ENCODE assay signal across 8 cellular contexts in genomic region chr19:12163841-12164240, GRCh38. TPM values are rescaled to one million over a fixed set of nuclear protein-coding genes. Genes with fewer than 3 reads are reported as not detected.
DNase-seq lines count a peak whose midpoint lies in the region; ATAC-seq and TF ChIP-seq lines count a peak whose summit lies in the region.

No MANE protein-coding gene starts in this region.

- intact Hi-C loops in posterior cingulate gyrus (cut with DNase I), result loop anchor here (1.0 kb wide), 1 partner anchor 130 kb away; the partner anchor contains the start of gene ZNF44

- no peaks in the 10 kb centered on the region for H3K27me3 Mint-ChIP-seq in chondrocyte (ENCODE audit: low read depth)

- H3K36me3 ChIP-seq in BLaER1 treated with 17β-estradiol and CSF1 and Interleukin-3, amounts not matched to agents 10 nM and 100 nM, result peaks cover 25 to 47% (median 38%) of the 10 kb centered on the region in 11 experiments

- peaks cover 8 to 53% (median 16%) of the 10 kb centered on the region in 11 experiments for H3K9me3 ChIP-seq in BLaER1 treated with 17β-estradiol and CSF1 and Interleukin-3, amounts not matched to agents 10 nM and 100 nM (replicated peaks in 1 of 11)

- ATAC-seq in GM19395 (IDR thresholded peaks at IDR 0.05; ENCODE audit: unreplicated experiment), result no peak

- DNase-seq in Kasumi-1 (lab: John Stamatoyannopoulos, UW), result peak; percentile 13 to 43
- no peak for DNase-seq in chondrocyte (ENCODE audit: low spot score)
- DNase-seq in myocyte (ENCODE audit: low read depth), result peak; percentile 17
- DNase-seq in medulla oblongata (ENCODE audit: extremely low spot score), result no peak
- DNase-seq in cortex of kidney (lab: John Stamatoyannopoulos, UW), result no peak
- no peak for DNase-seq in posterior cingulate gyrus

- peak overlapping the region; percentile 93 to 99 (median 97) for H3K9ac ChIP-seq in BLaER1 treated with 17β-estradiol and CSF1 and Interleukin-3, amounts not matched to agents 10 nM and 100 nM

- H3K4me3 ChIP-seq in BLaER1 treated with 17β-estradiol and CSF1 and Interleukin-3, amounts not matched to agents 10 nM and 100 nM, result peak overlapping the region; percentile 82 to 99 (median 91)

- TF ChIP-seq CTCF in chondrocyte (IDR thresholded peaks at IDR 0.05), result peak; percentile 12

- H3K4me2 ChIP-seq in BLaER1 treated with 17β-estradiol and CSF1 and Interleukin-3, amounts not matched to agents 10 nM and 100 nM, result peak overlapping the region; percentile 85 to 96 (median 91)

- H3K4me1 ChIP-seq in BLaER1 treated with 17β-estradiol and CSF1 and Interleukin-3, amounts not matched to agents 10 nM and 100 nM, result peaks cover 20 to 40% (median 27%) of the 10 kb centered on the region in 10 experiments

- no peaks in the 10 kb centered on the region for H3K9me3 Mint-ChIP-seq in chondrocyte (ENCODE audit: low read depth)

- peak overlapping the region; percentile 89 for H3K4me3 Mint-ChIP-seq in chondrocyte (ENCODE audit: unreplicated experiment)

- H3K4me1 Mint-ChIP-seq in chondrocyte (ENCODE audit: low read depth), result peaks cover 41% of the 10 kb centered on the region

- H3K36me3 Mint-ChIP-seq in chondrocyte (ENCODE audit: low read depth), result no peaks in the 10 kb centered on the region

- H3K27me3 ChIP-seq in BLaER1 treated with 17β-estradiol and CSF1 and Interleukin-3, amounts not matched to agents 10 nM and 100 nM, result no peaks in the 10 kb centered on the region

- peak overlapping the region; percentile 100 for H3K27ac Mint-ChIP-seq in chondrocyte (ENCODE audit: unreplicated experiment)

- peaks cover 0 to 48% (median 22%) of the 10 kb centered on the region in 11 experiments; a peak in 14 of 22 replicates for H4K20me1 ChIP-seq in BLaER1 treated with 17β-estradiol and CSF1 and Interleukin-3, amounts not matched to agents 10 nM and 100 nM

- peak overlapping the region; percentile 94 to 98 (median 96) for H3K27ac ChIP-seq in BLaER1 treated with 17β-estradiol and CSF1 and Interleukin-3, amounts not matched to agents 10 nM and 100 nM

RNA-seq across cellular contexts. Expression of gene ZNF136, which starts 0.9 kb away (rescaled TPM):
- 6.9 to 9.5 TPM (median 7.1 TPM) in 3 replicates for total RNA-seq in chondrocyte
- 5.1 and 6.9 TPM in 2 replicates for total RNA-seq in myocyte
- polyA plus RNA-seq in myocyte (2012), result 2.2 TPM

RNA-seq across cellular contexts. Expression of gene ZNF625, which starts 7.3 kb away (rescaled TPM):
- total RNA-seq in chondrocyte, result 11.5 to 12.1 TPM (median 12.1 TPM) in 3 replicates
- 6.3 and 9.5 TPM in 2 replicates for total RNA-seq in myocyte
- 3.8 TPM for polyA plus RNA-seq in myocyte (2012)

RNA-seq across cellular contexts. Expression of gene ZNF20, which starts 23.7 kb away (rescaled TPM):
- total RNA-seq in chondrocyte, result 2.0 to 3.8 TPM (median 3.1 TPM) in 3 replicates
- 2.0 and 3.0 TPM in 2 replicates for total RNA-seq in myocyte
- 2.6 TPM for polyA plus RNA-seq in myocyte (2012)

Comparison
In these comparisons a context has a peak if more than half of its experiments do, and no peak if none do; other contexts are left out.
1. DNase-seq: peak in Kasumi-1 (2 of 2) and myocyte (single experiment); none in chondrocyte (single experiment), medulla oblongata (single experiment), cortex of kidney (single experiment) and posterior cingulate gyrus (0 of 10).